29 cellular contexts compared by ENCODE assay signal in the genomic region with DNA sequence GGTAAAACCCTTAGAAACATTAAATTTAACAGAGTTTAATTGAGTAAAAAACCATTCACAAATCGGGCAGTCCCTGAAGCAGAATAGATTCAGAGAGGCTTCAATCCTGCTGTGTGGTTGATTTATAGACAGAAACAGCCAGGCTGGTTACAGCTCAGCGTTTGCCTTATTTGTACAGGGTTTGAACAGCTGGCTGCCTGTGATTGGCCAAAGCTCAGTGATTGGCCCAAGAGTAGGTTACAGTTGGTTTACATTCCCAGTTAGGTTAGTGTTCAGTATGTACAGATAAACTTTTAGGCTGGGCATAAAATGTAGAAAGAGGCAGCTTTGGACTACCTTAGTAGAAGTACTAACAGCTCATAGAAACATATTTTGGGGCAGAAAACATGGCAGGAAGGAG.
"Had no signal": no experiment of that assay in that cellular context is flagged by ENCODE, and none has a peak within 500 bp of the region (broad histone marks: within the 10 kb centered on the region; RNA-seq: fewer than 3 reads in every experiment).

No MANE protein-coding gene starts in this region.

- H3K4me1 ChIP-seq: ascending aorta had no signal

- FAIRE-seq: RCC 7860, TTC549 had no signal

- ATAC-seq: activated CD8-positive, alpha-beta T cell treated with anti-CD3 and anti-CD28 coated beads, Interleukin-2, amount 10 ng/mL, durations not matched to agents 7 days and 5 days; Right ventricle myocardium inferior had no signal

- H3K36me3 ChIP-seq: ascending aorta, cardiac muscle cell, SJSA1 had no signal

- H3K4me3 ChIP-seq: ascending aorta, cardiac muscle cell, PC-9, SJSA1 had no signal

- H3K9ac ChIP-seq: KMS-11, SK-N-SH had no signal

- H3K9me3 ChIP-seq: ascending aorta, SJSA1, SK-N-SH had no signal

- H2AFZ ChIP-seq: PC-9 had no signal

- H3K27me3 ChIP-seq: ascending aorta, cardiac muscle cell, SJSA1 had no signal

- H3K27ac ChIP-seq: ascending aorta, cardiac muscle cell, KMS-11, PC-9, RWPE1, SJSA1 had no signal

- H3K4me2 ChIP-seq: KMS-11, PC-9, SK-N-SH had no signal

- DNase-seq: activated CD4-positive, alpha-beta T cell treated with anti-CD3 and anti-CD28 coated beads, Interleukin-2, amount 10 ng/mL, durations not matched to agents 24 days and 14 days; activated CD4-positive, alpha-beta T cell treated with anti-CD3 and anti-CD28 coated beads, Interleukin-2, amount 50 U/mL, for 48 hours; activated CD8-positive, alpha-beta T cell treated with anti-CD3 and anti-CD28 coated beads, Interleukin-2, amount 10 ng/mL, durations not matched to agents 7 days and 5 days; activated gamma-delta T cell; activated naive CD4-positive, alpha-beta T cell treated with Interleukin-2 at 50 U/mL for 16 hours; activated naive CD8-positive, alpha-beta T cell treated with anti-CD3 and anti-CD28 coated beads, Interleukin-2, amount 10 ng/mL, durations not matched to agents 7 days and 5 days; activated T-cell treated with anti-CD3 and anti-CD28 coated beads, Interleukin-2, amount 50 U/mL, for 24 hours; amygdala; MM.1S; MV-4-11; NCI-H1092; NCI-H1436 treated with DMSO at 0.1 percent for 48 hours; NCI-H187; NCI-H2029 treated with DMSO at 0.1 percent for 48 hours; NCI-H226; NCI-H446 treated with DMSO at 0.1 percent for 48 hours; NCI-H524; NCI-H774; NK-92 treated with Interleukin-12 subunit alpha and Interleukin-12 subunit beta, amount 100 ng/mL, for 24 hours; PC-9; SK-N-SH had no signal
